8 cellular contexts compared by ENCODE assay signal in genomic region chr17:29389994-29390855, GRCh38. TPM values are rescaled to one million over a fixed set of nuclear protein-coding genes. Genes with fewer than 3 reads are reported as not detected.
DNase-seq lines count a peak whose midpoint lies in the region; ATAC-seq and FAIRE-seq lines count a peak whose summit lies in the region.

TAOK1 (plus strand) TSS chr17:29390363; CDS start chr17:29451549, 61,186 bp downstream.

- peak within 1 kb of the TSS; percentile 100 for H3K4me2 ChIP-seq in Karpas-422 (ENCODE audit: low read depth, low read length, poor library complexity, severe bottlenecking)

- H3K9ac ChIP-seq in Karpas-422 (ENCODE audit: low read length) (peak within 1 kb of the TSS; percentile 86), mucosa of stomach (ENCODE audit: low read length) (peak within 1 kb of the TSS; percentile 94)

- ATAC-seq in GM21723 (IDR thresholded peaks at IDR 0.05; ENCODE audit: unreplicated experiment), result peak; percentile 74

- peak; percentile 93 for DNase-seq in DMS153 treated with DMSO at 0.1 percent for 48 hours (lab: John Stamatoyannopoulos, UW; ENCODE audit: unreplicated experiment)
- peak; percentile 99 for DNase-seq in Karpas-422
- peak; percentile 93 for DNase-seq in RCC 7860 (ENCODE audit: low spot score)
- peak; percentile 98 for DNase-seq in activated T-cell treated with anti-CD3 and anti-CD28 coated beads, Interleukin-2, amount 50 U/mL, for 48 hours
- DNase-seq in stimulated activated CD8-positive, alpha-beta memory T cell treated with anti-CD3 and anti-CD28 coated beads, Interleukin-4, amount 100 ng/mL, for 48 hours, result peak; percentile 99

- FAIRE-seq in RCC 7860 (lab: Jason Lieb, UNC), result peak; percentile 80

- H3K9me2 ChIP-seq in Karpas-422 (replicated peaks; ENCODE audit: insufficient read depth, low read length), result no peaks in the 10 kb centered on the region

- H3K4me3 ChIP-seq in Karpas-422 (ENCODE audit: low read length) (peak within 1 kb of the TSS; percentile 97), esophagus (ENCODE audit: low read depth in 1 of 2, low read length in 2 of 2) (peak within 1 kb of the TSS; percentile 91 to 97), mucosa of stomach (ENCODE audit: low read length) (peak within 1 kb of the TSS; percentile 79)

- H3K4me1 ChIP-seq in Karpas-422 (ENCODE audit: low read length), result peaks cover 31% of the 10 kb centered on the region
- H3K4me1 ChIP-seq in esophagus (ENCODE audit: control insufficient read depth in 2 of 2, insufficient read depth in 2 of 2, low read length in 1 of 2), result no peaks in the 10 kb centered on the region
- H3K4me1 ChIP-seq in mucosa of stomach (ENCODE audit: control insufficient read depth, insufficient read depth, low read length), result peaks cover 4% of the 10 kb centered on the region

- 0% methylated on average over 71 to 87 of the region's 88 CpGs for WGBS in esophagus, 2 donors

- H3K9me3 ChIP-seq in Karpas-422 (ENCODE audit: low read length) (no peaks in the 10 kb centered on the region), esophagus (ENCODE audit: control insufficient read depth in 2 of 2, insufficient read depth in 1 of 2, low read depth in 1 of 2, low read length in 1 of 2) (no peaks in the 10 kb centered on the region), mucosa of stomach (ENCODE audit: control insufficient read depth, low read length) (no peaks in the 10 kb centered on the region)

- H3K27ac ChIP-seq in Karpas-422 (ENCODE audit: low read length), result peak within 1 kb of the TSS; percentile 72
- H3K27ac ChIP-seq in esophagus (ENCODE audit: low read depth in 2 of 2, low read length in 1 of 2), result peak within 1 kb of the TSS; percentile 91 to 96

- H3K79me2 ChIP-seq in Karpas-422 (ENCODE audit: low read length), result peaks cover 49% of the 10 kb centered on the region

- H3K36me3 ChIP-seq in Karpas-422 (ENCODE audit: insufficient read depth, low read length), result peaks cover 4% of the 10 kb centered on the region; the same call in 1 of the 2 replicates
- no peaks in the 10 kb centered on the region for H3K36me3 ChIP-seq in esophagus (ENCODE audit: control insufficient read depth in 2 of 2, insufficient read depth in 2 of 2, low read length in 1 of 2)
- H3K36me3 ChIP-seq in mucosa of stomach (ENCODE audit: control insufficient read depth, insufficient read depth, low read length), result no peaks in the 10 kb centered on the region

- H4K20me1 ChIP-seq in Karpas-422 (ENCODE audit: insufficient read depth, low read depth, low read length), result peaks cover 7% of the 10 kb centered on the region; the same call in 1 of the 2 replicates

- H3K27me3 ChIP-seq in Karpas-422 (ENCODE audit: low read length), result no peaks in the 10 kb centered on the region
- H3K27me3 ChIP-seq in esophagus (ENCODE audit: control insufficient read depth in 1 of 2, insufficient read depth in 2 of 2, low read length in 2 of 2), result no peaks in the 10 kb centered on the region
- H3K27me3 ChIP-seq in mucosa of stomach (ENCODE audit: control insufficient read depth, insufficient read depth, low read length), result no peaks in the 10 kb centered on the region

- peak within 1 kb of the TSS; percentile 92 for H2AFZ ChIP-seq in Karpas-422 (ENCODE audit: low read length)

RNA-seq across cellular contexts. Expression of gene TAOK1, which starts in this region (rescaled TPM):
- 39.6 and 47.5 TPM in 2 replicates for total RNA-seq in Karpas-422 (2014; rRNA removed; shearing (Covaris generic); ENCODE audit: low replicate concordance)
- 1 to 10 TPM; 5.4 to 7.9 TPM for polyA plus RNA-seq in esophagus

Comparison
In these comparisons a context has a peak if more than half of its experiments do, and no peak if none do; other contexts are left out.
1. Peak in every context shown above with its lines: DNase-seq, ATAC-seq, H3K4me3 ChIP-seq and H3K27ac ChIP-seq.